In the genomic region with DNA sequence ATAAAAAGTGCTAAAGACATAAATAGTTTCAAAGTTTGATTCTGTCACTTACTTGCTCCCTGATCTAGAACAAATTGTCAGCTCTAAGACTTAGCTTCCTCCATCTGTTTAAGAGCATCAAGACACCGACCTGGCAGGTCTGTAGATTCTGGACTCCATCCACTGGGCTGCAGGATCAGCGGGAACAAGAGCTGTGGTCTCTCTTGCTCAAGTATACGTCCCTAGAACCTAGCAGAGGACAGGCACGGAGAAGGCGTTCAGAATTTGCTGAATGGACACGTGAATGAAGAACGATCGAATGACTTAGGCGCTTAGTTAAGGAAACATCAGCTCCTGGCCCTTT, we compare ENCODE assay signal across 8 cellular contexts. TPM values are rescaled to one million over a fixed set of nuclear protein-coding genes. Genes with fewer than 3 reads are reported as not detected.
DNase-seq lines count a peak whose midpoint lies in the region; ATAC-seq and TF ChIP-seq lines count a peak whose summit lies in the region.

No MANE protein-coding gene starts in this region.

- H3F3A ChIP-seq in PC-9 (ENCODE audit: insufficient read depth, low read depth), result no peaks in the 10 kb centered on the region

- BruUV-seq in PC-9 (replicated peaks; lab: Mats Ljungman, UMichigan), result no TSS peak

- no peaks in the 10 kb centered on the region for H3K36me3 ChIP-seq in PC-9 (ENCODE audit: low read depth)

- no peaks in the 10 kb centered on the region for H4K20me1 ChIP-seq in PC-9 (ENCODE audit: insufficient read depth)

- H3K4me2 ChIP-seq in PC-9, result no peak overlapping the region

- peaks cover 54% of the 10 kb centered on the region for H3K27me3 Mint-ChIP-seq in dendritic cell treated with granulocyte-macrophage colony-stimulating factor and Interleukin-4, amounts not matched to agents 40 ng/mL and 50 ng/mL, for 4 days
- peaks cover 39 to 59% (median 44%) of the 10 kb centered on the region in 3 donors for H3K27me3 Mint-ChIP-seq in naive B cell

- TF ChIP-seq CTCF in PC-9 (conservative IDR thresholded peaks at IDR 0.05), result no peak

- H3K79me2 ChIP-seq in PC-9 (ENCODE audit: low read depth), result no peaks in the 10 kb centered on the region

- H3K4me3 Mint-ChIP-seq in dendritic cell treated with granulocyte-macrophage colony-stimulating factor and Interleukin-4, amounts not matched to agents 40 ng/mL and 50 ng/mL, for 4 days, result peak overlapping the region; percentile 68
- H3K4me3 Mint-ChIP-seq in naive B cell, result peak overlapping the region in 6 of 8 donors; percentile 48 to 78 (median 58)

- no peak for ATAC-seq in naive B cell (ENCODE audit: low read depth in 2 of 2)
- ATAC-seq in GM19397 (IDR thresholded peaks at IDR 0.05; ENCODE audit: unreplicated experiment), result no peak
- ATAC-seq in GM18870 (IDR thresholded peaks at IDR 0.05; ENCODE audit: unreplicated experiment), result no peak

- POLR2A ChIA-PET in PC-9 (lab: Charles Lee; ENCODE audit: unreplicated experiment), result no interaction called here

- CTCF ChIA-PET in PC-9 (lab: Charles Lee), result interaction anchor here (0.6 kb wide), 1 partner anchor 263 kb away, joined by 5 read pairs; no protein-coding TSS in a partner anchor

- no peak overlapping the region for H3K27ac Mint-ChIP-seq in dendritic cell treated with granulocyte-macrophage colony-stimulating factor and Interleukin-4, amounts not matched to agents 40 ng/mL and 50 ng/mL, for 4 days
- H3K27ac Mint-ChIP-seq in naive B cell, result no peak overlapping the region

- H3K27me3 ChIP-seq in PC-9 (ENCODE audit: insufficient read depth, low read depth), result no peaks in the 10 kb centered on the region

- intact Hi-C loops in dendritic cell treated with granulocyte-macrophage colony-stimulating factor and Interleukin-4, amounts not matched to agents 40 ng/mL and 50 ng/mL, for 4 days (cut with micrococcal nuclease), result no loop called here
- intact Hi-C loops in PC-9 (cut with micrococcal nuclease; ENCODE audit: unreplicated experiment), result no loop called here

- H3K27ac ChIP-seq in PC-9, result no peak overlapping the region

- peaks cover under 1% of the 10 kb centered on the region; the same call in 1 of the 2 replicates for H3K4me1 ChIP-seq in PC-9 (replicated peaks; ENCODE audit: insufficient read depth)

- no peaks in the 10 kb centered on the region for H3K36me3 Mint-ChIP-seq in dendritic cell treated with granulocyte-macrophage colony-stimulating factor and Interleukin-4, amounts not matched to agents 40 ng/mL and 50 ng/mL, for 4 days (ENCODE audit: low read depth)
- no peaks in the 10 kb centered on the region for H3K36me3 Mint-ChIP-seq in naive B cell

- no peaks in the 10 kb centered on the region for H3K9me3 ChIP-seq in PC-9 (ENCODE audit: insufficient read depth, low read depth)

- DNase-seq in EL (peak; percentile 53), NCI-H524 (lab: John Stamatoyannopoulos, UW) (peak; percentile 36 to 49), naive B cell (no peak), retina (no peak), PC-9 (no peak)

- H3K9me3 Mint-ChIP-seq in dendritic cell treated with granulocyte-macrophage colony-stimulating factor and Interleukin-4, amounts not matched to agents 40 ng/mL and 50 ng/mL, for 4 days, result no peaks in the 10 kb centered on the region
- H3K9me3 Mint-ChIP-seq in naive B cell, result no peaks in the 10 kb centered on the region

- no peak overlapping the region for H2AFZ ChIP-seq in PC-9

- H3K9me2 ChIP-seq in PC-9 (ENCODE audit: insufficient read depth), result no peaks in the 10 kb centered on the region

- H3K4me1 Mint-ChIP-seq in dendritic cell treated with granulocyte-macrophage colony-stimulating factor and Interleukin-4, amounts not matched to agents 40 ng/mL and 50 ng/mL, for 4 days (ENCODE audit: low read depth), result peaks cover 20% of the 10 kb centered on the region
- H3K4me1 Mint-ChIP-seq in naive B cell, result peaks cover 4 to 13% (median 5%) of the 10 kb centered on the region in 3 donors

- no peak overlapping the region for H3K4me3 ChIP-seq in PC-9

RNA-seq across cellular contexts. Expression of a gene that starts 1.1 kb away (rescaled TPM):
- not detected for polyA plus RNA-seq in naive B cell (ENCODE audit: low read depth in 6 of 6)
- not detected in 2 replicates for total RNA-seq in PC-9 (2021)

RNA-seq across cellular contexts. Expression of a gene that starts 33.5 kb away (rescaled TPM):
- 10 to 100 TPM in 5 of 6 donors, 1 to 10 TPM in 1; 8.3 to 16.4 (median 13.3) TPM for polyA plus RNA-seq in naive B cell (ENCODE audit: low read depth in 6 of 6)
- total RNA-seq in PC-9 (2021), result 8.1 and 10.5 TPM in 2 replicates

Comparison
In these comparisons a context has a peak if more than half of its experiments do, and no peak if none do; other contexts are left out.
1. DNase-seq: peak in EL (single experiment) and NCI-H524 (2 of 2); none in naive B cell (single experiment), retina (single experiment) and PC-9 (0 of 2).